Comparison of ENCODE assay signal across 16 cellular contexts in genomic region chr10:17880596-17880995, GRCh38.
DNase-seq lines count a peak whose midpoint lies in the region; FAIRE-seq and TF ChIP-seq lines count a peak whose summit lies in the region.
"Had no signal": no experiment of that assay in that cellular context is flagged by ENCODE, and none has a peak within 500 bp of the region (broad histone marks: within the 10 kb centered on the region; RNA-seq: fewer than 3 reads in every experiment).

No MANE protein-coding gene starts in this region.

- no peak overlapping the region for H3K27ac ChIP-seq in ACC112 (ENCODE audit: low read depth, low read length)
- peak overlapping the region; percentile 42; the same call in 1 of the 2 replicates for H3K27ac ChIP-seq in SK-N-MC
- H3K27ac ChIP-seq in osteoblast (ENCODE audit: low read depth, low read length) = no peak overlapping the region
- H3K27ac ChIP-seq: 22Rv1 had no signal

- FAIRE-seq in RCC 7860 (lab: Jason Lieb, UNC) = no peak
- FAIRE-seq: GM12891 had no signal

- H3K4me1 ChIP-seq in ACC112 (ENCODE audit: control insufficient read depth, insufficient read depth, low read length, unreplicated experiment) (peaks cover 11% of the 10 kb centered on the region), osteoblast (ENCODE audit: insufficient read depth, low read length) (peaks cover 6% of the 10 kb centered on the region)

- H3K9ac ChIP-seq in SK-N-MC (ENCODE audit: insufficient read length) = no peak overlapping the region

- no peaks in the 10 kb centered on the region for H3K36me3 ChIP-seq in ACC112 (ENCODE audit: insufficient read depth, low read length)
- H3K36me3 ChIP-seq in SK-N-MC (ENCODE audit: insufficient read depth, low read length) = no peaks in the 10 kb centered on the region
- H3K36me3 ChIP-seq in osteoblast (ENCODE audit: insufficient read depth, low read length) = no peaks in the 10 kb centered on the region

- no peak overlapping the region for H3K4me3 ChIP-seq in ACC112 (ENCODE audit: low read depth, low read length)
- no peak overlapping the region for H3K4me3 ChIP-seq in SK-N-MC
- H3K4me3 ChIP-seq in osteoblast (ENCODE audit: insufficient read depth, low read length) = no peak overlapping the region

- H3K4me2 ChIP-seq in osteoblast (ENCODE audit: insufficient read depth, low read length) = peak overlapping the region; percentile 14

- no peaks in the 10 kb centered on the region for H4K20me1 ChIP-seq in osteoblast (ENCODE audit: insufficient read depth, low read length)

- no peak for DNase-seq in SK-N-MC (ENCODE audit: low read depth, low spot score)
- peak; percentile 66 for DNase-seq in fibroblast of gingiva (ENCODE audit: low read depth)
- DNase-seq in osteoblast (ENCODE audit: insufficient read length, low spot score, missing footprints) = peak; percentile 63
- no peak for DNase-seq in stimulated activated CD4-positive, alpha-beta T cell treated with anti-CD3 and anti-CD28 coated beads, Interleukin-2, amount 100 ng/mL, for 48 hours
- no peak for DNase-seq in RCC 7860 (ENCODE audit: low spot score)
- DNase-seq in islet precursor cell = no peak
- no peak for DNase-seq in activated CD4-positive, alpha-beta T cell treated with anti-CD3 and anti-CD28 coated beads, Interleukin-2, amount 50 U/mL, for 1 hour
- DNase-seq: C1 segment of cervical spinal cord; CD4-positive, alpha-beta T cell; DMS79; GOT3; H9; IMR-90 had no signal

- peak overlapping the region; percentile 59 for H2AFZ ChIP-seq in ACC112 (ENCODE audit: low read length, unreplicated experiment)
- no peak overlapping the region for H2AFZ ChIP-seq in osteoblast (ENCODE audit: low read length)

- H3K79me2 ChIP-seq in ACC112 (ENCODE audit: control insufficient read depth, insufficient read depth, low read length, unreplicated experiment) = no peaks in the 10 kb centered on the region
- no peaks in the 10 kb centered on the region for H3K79me2 ChIP-seq in osteoblast (ENCODE audit: insufficient read depth, low read length)

- no peak for TF ChIP-seq CTCF in osteoblast (IDR thresholded peaks at IDR 0.05; ENCODE audit: extremely low read depth, low read depth, low read length)

- H3K9me3 ChIP-seq in SK-N-MC (ENCODE audit: low read depth, low read length) (no peaks in the 10 kb centered on the region), osteoblast (ENCODE audit: low read depth, low read length) (no peaks in the 10 kb centered on the region)

- H3K27me3 ChIP-seq in ACC112 (ENCODE audit: insufficient read depth, low read length) = no peaks in the 10 kb centered on the region
- H3K27me3 ChIP-seq in osteoblast (ENCODE audit: insufficient read depth, low read length) = no peaks in the 10 kb centered on the region

Comparison
In these comparisons a context has a peak if more than half of its experiments do, and no peak if none do; other contexts are left out.
1. DNase-seq: peak in fibroblast of gingiva (single experiment) and osteoblast (single experiment); none in SK-N-MC (single experiment), stimulated activated CD4-positive, alpha-beta T cell treated with anti-CD3 and anti-CD28 coated beads, Interleukin-2, amount 100 ng/mL, for 48 hours (0 of 2), RCC 7860 (single experiment), islet precursor cell (single experiment) and activated CD4-positive, alpha-beta T cell treated with anti-CD3 and anti-CD28 coated beads, Interleukin-2, amount 50 U/mL, for 1 hour (single experiment).